ENCODE assay signal across 17 cellular contexts in the genomic region with DNA sequence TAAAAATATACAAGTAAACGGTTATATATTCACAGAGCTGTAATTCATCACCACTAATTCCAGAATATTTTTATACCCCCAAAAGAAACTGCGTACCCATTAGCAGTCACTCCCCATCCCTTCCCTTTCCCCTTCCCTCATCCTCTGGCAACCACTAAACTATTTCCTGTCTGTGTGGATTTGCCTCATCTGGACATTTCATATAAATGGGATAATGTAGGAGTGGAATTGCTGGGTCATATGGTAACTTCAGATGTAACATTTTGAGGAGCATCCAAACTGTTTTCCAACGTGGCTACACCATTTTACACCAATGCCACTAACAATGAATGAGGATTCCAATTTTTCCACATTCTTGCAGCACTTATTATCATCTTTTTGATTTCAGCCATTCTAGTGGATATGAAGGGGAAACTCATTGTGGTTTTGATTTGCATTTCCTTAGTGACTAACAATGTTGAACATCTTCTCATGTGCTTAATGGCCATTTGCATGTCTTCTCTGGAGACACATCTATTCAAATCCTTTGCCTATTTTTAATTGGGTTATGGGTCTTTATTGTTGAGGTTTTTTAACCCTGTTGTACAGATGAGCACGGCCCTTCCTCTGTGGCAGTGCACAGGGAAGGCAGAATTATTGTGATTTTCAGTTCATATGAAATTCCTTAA.
DNase-seq lines count a peak whose midpoint lies in the region; ATAC-seq and TF ChIP-seq lines count a peak whose summit lies in the region.
"Had no signal": no experiment of that assay in that cellular context is flagged by ENCODE, and none has a peak within 500 bp of the region (broad histone marks: within the 10 kb centered on the region; RNA-seq: fewer than 3 reads in every experiment).

No MANE protein-coding gene starts in this region.

- no peak overlapping the region for H3K4me3 Mint-ChIP-seq in activated naive CD8-positive, alpha-beta T cell treated with anti-CD3 and anti-CD28 coated beads, Interleukin-2, amount 50 U/mL, for 24 hours
- no peak overlapping the region for H3K4me3 Mint-ChIP-seq in activated CD8-positive, alpha-beta memory T cell treated with anti-CD3 and anti-CD28 coated beads, Interleukin-2, amount 10 ng/mL, durations not matched to agents 7 days and 5 days
- H3K4me3 Mint-ChIP-seq: effector memory CD8-positive, alpha-beta T cell; immature natural killer cell had no signal

- H3F3A ChIP-seq in DOHH2 (ENCODE audit: control insufficient read depth, insufficient read depth), result peaks cover 9% of the 10 kb centered on the region

- H3K79me2 ChIP-seq in DOHH2 (ENCODE audit: control insufficient read depth, low read length), result no peaks in the 10 kb centered on the region

- ATAC-seq in GM18861 (IDR thresholded peaks at IDR 0.05; ENCODE audit: unreplicated experiment), result peak; percentile 69
- ATAC-seq in HG03066 (IDR thresholded peaks at IDR 0.05; ENCODE audit: low read depth, unreplicated experiment), result peak; percentile 38
- peak; percentile 51 for ATAC-seq in activated naive CD8-positive, alpha-beta T cell treated with anti-CD3 and anti-CD28 coated beads, Interleukin-2, amount 50 U/mL, for 24 hours
- no peak for ATAC-seq in SK-N-SH treated with all-trans-retinoic acid at 6 μM for 48 hours
- ATAC-seq in activated CD8-positive, alpha-beta memory T cell treated with anti-CD3 and anti-CD28 coated beads, Interleukin-2, amount 10 ng/mL, durations not matched to agents 7 days and 5 days, result no peak
- ATAC-seq: effector memory CD8-positive, alpha-beta T cell had no signal

- no peaks in the 10 kb centered on the region for H3K9me3 ChIP-seq in DOHH2 (ENCODE audit: control insufficient read depth, insufficient read depth, low read length)

- H3K9me2 ChIP-seq in DOHH2 (replicated peaks; ENCODE audit: control insufficient read depth, low read length), result no peaks in the 10 kb centered on the region

- peak overlapping the region; percentile 97 for H3K4me2 ChIP-seq in DOHH2 (ENCODE audit: low read length)

- no peak for TF ChIP-seq CTCF in DOHH2 (IDR thresholded peaks at IDR 0.05; ENCODE audit: low read depth, low read length, poor library complexity, severe bottlenecking)

- CTCF ChIA-PET in activated CD8-positive, alpha-beta memory T cell treated with anti-CD3 and anti-CD28 coated beads, Interleukin-2, amount 10 ng/mL, durations not matched to agents 7 days and 5 days (lab: Charles Lee), result no interaction called here

- H3K27me3 Mint-ChIP-seq in activated naive CD8-positive, alpha-beta T cell treated with anti-CD3 and anti-CD28 coated beads, Interleukin-2, amount 50 U/mL, for 24 hours, result no peaks in the 10 kb centered on the region
- H3K27me3 Mint-ChIP-seq in activated CD8-positive, alpha-beta memory T cell treated with anti-CD3 and anti-CD28 coated beads, Interleukin-2, amount 10 ng/mL, durations not matched to agents 7 days and 5 days, result no peaks in the 10 kb centered on the region
- H3K27me3 Mint-ChIP-seq: CD8-positive, alpha-beta memory T cell had no signal

- DNase-seq in activated naive CD8-positive, alpha-beta T cell treated with anti-CD3 and anti-CD28 coated beads, Interleukin-2, amount 50 U/mL, for 24 hours, result no peak
- DNase-seq in GM19238 (ENCODE audit: insufficient read length, low spot score) (no peak), DMS114 treated with DMSO at 0.1 percent for 48 hours (lab: John Stamatoyannopoulos, UW; ENCODE audit: unreplicated experiment) (no peak)
- DNase-seq in activated CD8-positive, alpha-beta memory T cell treated with anti-CD3 and anti-CD28 coated beads, Interleukin-2, amount 10 ng/mL, durations not matched to agents 7 days and 5 days, result no peak
- DNase-seq: activated CD4-positive, alpha-beta T cell treated with anti-CD3 and anti-CD28 coated beads, Interleukin-2, amount 50 U/mL, for 1 hour; activated effector memory CD4-positive, alpha-beta T cell treated with Interleukin-2 at 50 U/mL for 16 hours; CD8-positive, alpha-beta memory T cell; effector memory CD8-positive, alpha-beta T cell; immature natural killer cell; mesenchymal stem cell; NCI-H1694 treated with DMSO at 0.1 percent for 48 hours; NCI-H774 had no signal

- H3K27ac ChIP-seq in DOHH2 (ENCODE audit: low read depth, low read length), result peak overlapping the region; percentile 95
- H3K27ac ChIP-seq: RWPE1 had no signal

- H3K4me1 Mint-ChIP-seq in activated naive CD8-positive, alpha-beta T cell treated with anti-CD3 and anti-CD28 coated beads, Interleukin-2, amount 50 U/mL, for 24 hours, result peaks cover 33% of the 10 kb centered on the region
- H3K4me1 Mint-ChIP-seq in activated CD8-positive, alpha-beta memory T cell treated with anti-CD3 and anti-CD28 coated beads, Interleukin-2, amount 10 ng/mL, durations not matched to agents 7 days and 5 days, result peaks cover 19% of the 10 kb centered on the region
- H3K4me1 Mint-ChIP-seq: immature natural killer cell had no signal

- no peaks in the 10 kb centered on the region for H3K9me3 Mint-ChIP-seq in activated naive CD8-positive, alpha-beta T cell treated with anti-CD3 and anti-CD28 coated beads, Interleukin-2, amount 50 U/mL, for 24 hours
- no peaks in the 10 kb centered on the region for H3K9me3 Mint-ChIP-seq in activated CD8-positive, alpha-beta memory T cell treated with anti-CD3 and anti-CD28 coated beads, Interleukin-2, amount 10 ng/mL, durations not matched to agents 7 days and 5 days (ENCODE audit: low read depth)
- H3K9me3 Mint-ChIP-seq: CD8-positive, alpha-beta memory T cell; effector memory CD8-positive, alpha-beta T cell; immature natural killer cell had no signal

- peaks cover 61% of the 10 kb centered on the region for H3K4me1 ChIP-seq in DOHH2 (ENCODE audit: control insufficient read depth, low read length)

- no peaks in the 10 kb centered on the region for H3K36me3 Mint-ChIP-seq in activated naive CD8-positive, alpha-beta T cell treated with anti-CD3 and anti-CD28 coated beads, Interleukin-2, amount 50 U/mL, for 24 hours (ENCODE audit: low read depth)
- H3K36me3 Mint-ChIP-seq in activated CD8-positive, alpha-beta memory T cell treated with anti-CD3 and anti-CD28 coated beads, Interleukin-2, amount 10 ng/mL, durations not matched to agents 7 days and 5 days, result no peaks in the 10 kb centered on the region
- H3K36me3 Mint-ChIP-seq: CD8-positive, alpha-beta memory T cell; immature natural killer cell had no signal

- no peaks in the 10 kb centered on the region for H4K20me1 ChIP-seq in DOHH2 (ENCODE audit: control insufficient read depth, insufficient read depth, low read depth, low read length)

- H3K4me3 ChIP-seq in DOHH2 (ENCODE audit: low read length), result peak overlapping the region; percentile 74

- H3K27me3 ChIP-seq in DOHH2 (ENCODE audit: control insufficient read depth, low read length), result no peaks in the 10 kb centered on the region

- H3K36me3 ChIP-seq in DOHH2 (ENCODE audit: control insufficient read depth, low read length), result no peaks in the 10 kb centered on the region

- H3K27ac Mint-ChIP-seq in activated naive CD8-positive, alpha-beta T cell treated with anti-CD3 and anti-CD28 coated beads, Interleukin-2, amount 50 U/mL, for 24 hours, result no peak overlapping the region
- H3K27ac Mint-ChIP-seq in activated CD8-positive, alpha-beta memory T cell treated with anti-CD3 and anti-CD28 coated beads, Interleukin-2, amount 10 ng/mL, durations not matched to agents 7 days and 5 days, result no peak overlapping the region
- H3K27ac Mint-ChIP-seq: immature natural killer cell had no signal

TF ChIP-seq in SK-N-SH treated with all-trans-retinoic acid at 6 μM for 48 hours, 23 proteins besides CTCF, POLR2A, EP300 and RAD21:
- TF ChIP-seq, protein P1, sequence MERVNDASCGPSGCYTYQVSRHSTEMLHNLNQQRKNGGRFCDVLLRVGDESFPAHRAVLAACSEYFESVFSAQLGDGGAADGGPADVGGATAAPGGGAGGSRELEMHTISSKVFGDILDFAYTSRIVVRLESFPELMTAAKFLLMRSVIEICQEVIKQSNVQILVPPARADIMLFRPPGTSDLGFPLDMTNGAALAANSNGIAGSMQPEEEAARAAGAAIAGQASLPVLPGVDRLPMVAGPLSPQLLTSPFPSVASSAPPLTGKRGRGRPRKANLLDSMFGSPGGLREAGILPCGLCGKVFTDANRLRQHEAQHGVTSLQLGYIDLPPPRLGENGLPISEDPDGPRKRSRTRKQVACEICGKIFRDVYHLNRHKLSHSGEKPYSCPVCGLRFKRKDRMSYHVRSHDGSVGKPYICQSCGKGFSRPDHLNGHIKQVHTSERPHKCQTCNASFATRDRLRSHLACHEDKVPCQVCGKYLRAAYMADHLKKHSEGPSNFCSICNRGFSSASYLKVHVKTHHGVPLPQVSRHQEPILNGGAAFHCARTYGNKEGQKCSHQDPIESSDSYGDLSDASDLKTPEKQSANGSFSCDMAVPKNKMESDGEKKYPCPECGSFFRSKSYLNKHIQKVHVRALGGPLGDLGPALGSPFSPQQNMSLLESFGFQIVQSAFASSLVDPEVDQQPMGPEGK (CRISPR knock-in tag; IDR thresholded peaks at IDR 0.05; ENCODE audit: borderline replicate concordance), result no peak
- TF ChIP-seq ZFP3 (CRISPR knock-in tag; IDR thresholded peaks at IDR 0.05), result no peak
- TF ChIP-seq ARNTL (CRISPR knock-in tag; IDR thresholded peaks at IDR 0.05; ENCODE audit: borderline replicate concordance, low read depth), result no peak
- TF ChIP-seq BACH2 (CRISPR knock-in tag; IDR thresholded peaks at IDR 0.05; ENCODE audit: borderline replicate concordance), result no peak
- no peak for TF ChIP-seq ESRRG (CRISPR knock-in tag; IDR thresholded peaks at IDR 0.05)
- no peak for TF ChIP-seq ZC3H10 (CRISPR knock-in tag; IDR thresholded peaks at IDR 0.05)
- no peak for TF ChIP-seq GLIS3 (CRISPR knock-in tag; IDR thresholded peaks at IDR 0.05)
- TF ChIP-seq ZNF565 (CRISPR knock-in tag; conservative IDR thresholded peaks at IDR 0.05; ENCODE audit: low read depth), result no peak
- TF ChIP-seq TOX (CRISPR knock-in tag; IDR thresholded peaks at IDR 0.05; ENCODE audit: borderline replicate concordance), result no peak
- TF ChIP-seq ZFP30 (CRISPR knock-in tag; IDR thresholded peaks at IDR 0.05), result no peak
TF ChIP-seq in SK-N-SH treated with all-trans-retinoic acid at 6 μM for 48 hours: peak in this region for 0.

Comparison
In these comparisons a context has a peak if more than half of its experiments do, and no peak if none do; other contexts are left out.
1. ATAC-seq: peak in GM18861 (single experiment), HG03066 (single experiment) and activated naive CD8-positive, alpha-beta T cell treated with anti-CD3 and anti-CD28 coated beads, Interleukin-2, amount 50 U/mL, for 24 hours (single experiment); none in SK-N-SH treated with all-trans-retinoic acid at 6 μM for 48 hours (single experiment) and activated CD8-positive, alpha-beta memory T cell treated with anti-CD3 and anti-CD28 coated beads, Interleukin-2, amount 10 ng/mL, durations not matched to agents 7 days and 5 days (single experiment).